29 cellular contexts compared by ENCODE assay signal in the genomic region with DNA sequence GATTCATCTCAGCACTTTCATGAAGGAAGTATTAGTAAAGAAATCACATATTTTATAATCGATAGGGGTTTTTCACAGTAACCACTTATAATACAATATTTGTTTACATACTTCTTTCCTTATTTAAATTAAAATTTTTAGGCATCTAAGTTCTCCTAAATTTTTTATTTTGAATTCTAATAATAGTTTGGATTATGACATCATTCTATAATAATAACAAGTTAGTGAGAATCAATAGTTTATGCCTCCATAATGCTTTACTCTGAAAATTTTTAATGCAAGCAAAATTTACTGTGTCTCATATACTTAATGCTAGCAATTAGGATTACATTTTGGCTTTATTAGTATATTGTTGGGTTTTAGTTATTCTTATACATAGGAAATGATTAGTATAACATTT.
"Had no signal": no experiment of that assay in that cellular context is flagged by ENCODE, and none has a peak within 500 bp of the region (broad histone marks: within the 10 kb centered on the region; RNA-seq: fewer than 3 reads in every experiment).

No MANE protein-coding gene starts in this region.

- H3K9ac ChIP-seq: neural progenitor cell, parathyroid adenoma had no signal

- H3K36me3 ChIP-seq: neural progenitor cell, ovary, spleen, thyroid gland, tibial nerve, vagina had no signal

- H3K27me3 ChIP-seq: neural progenitor cell, ovary, spleen, stomach, thyroid gland, tibial nerve, upper lobe of left lung, vagina had no signal

- H3K27me3 Mint-ChIP-seq: progenitor cell of endocrine pancreas; stimulated activated naive B cell treated with anti-CD40 and anti-IgM and Interleukin-4, amounts not matched to agents 10 μg/mL and 1 μg/mL and 100 μg/mL, for 72 hours; stimulated activated naive CD8-positive, alpha-beta T cell treated with anti-CD3 and anti-CD28 coated beads, Interleukin-15, Interleukin-2, amounts not matched to agents 100 ng/mL and 50 ng/mL, for 24 hours had no signal

- H3K9me3 Mint-ChIP-seq: nephron, neural progenitor cell had no signal

- H3K4me3 ChIP-seq: neural progenitor cell, ovary, psoas muscle, skin epidermis, smooth muscle cell, spleen, stomach, thoracic aorta, thyroid gland, tibial nerve, upper lobe of left lung, vagina had no signal

- H3K4me2 ChIP-seq: neural progenitor cell, smooth muscle cell had no signal

- H3K79me2 ChIP-seq: parathyroid adenoma had no signal

- H2AFZ ChIP-seq: neural progenitor cell, parathyroid adenoma had no signal

- H3K4me3 Mint-ChIP-seq: natural killer cell; nephron; neural progenitor cell; stimulated activated effector memory CD8-positive, alpha-beta T cell treated with anti-CD3 and anti-CD28 coated beads, Interleukin-12 subunit alpha, Interleukin-12 subunit beta, amount 100 ng/mL, for 72 hours; stimulated activated naive B cell treated with anti-CD40 and anti-IgM and Interleukin-4, amounts not matched to agents 10 μg/mL and 1 μg/mL and 100 μg/mL, for 72 hours; stimulated activated naive CD8-positive, alpha-beta T cell treated with anti-CD3 and anti-CD28 coated beads, Interleukin-15, Interleukin-2, amounts not matched to agents 100 ng/mL and 50 ng/mL, for 24 hours had no signal

- ATAC-seq: natural killer cell; psoas muscle; right cardiac atrium; sciatic nerve; stimulated activated effector memory CD8-positive, alpha-beta T cell treated with anti-CD3 and anti-CD28 coated beads, Interleukin-12 subunit alpha, Interleukin-12 subunit beta, amount 100 ng/mL, for 72 hours; stimulated activated naive B cell treated with anti-CD40 and anti-IgM and Interleukin-4, amounts not matched to agents 10 μg/mL and 1 μg/mL and 100 μg/mL, for 72 hours had no signal

- H3K4me1 ChIP-seq: neural progenitor cell, parathyroid adenoma, psoas muscle, spleen, stomach, thyroid gland, tibial nerve, upper lobe of left lung, vagina had no signal

- H3K27ac ChIP-seq: neural progenitor cell, ovary, parathyroid adenoma, psoas muscle, skin epidermis, spleen, stomach, thoracic aorta, thyroid gland, tibial nerve, upper lobe of left lung, vagina had no signal

- H3K27ac Mint-ChIP-seq: natural killer cell; nephron; neural progenitor cell; progenitor cell of endocrine pancreas; stimulated activated effector memory CD8-positive, alpha-beta T cell treated with anti-CD3 and anti-CD28 coated beads, Interleukin-12 subunit alpha, Interleukin-12 subunit beta, amount 100 ng/mL, for 72 hours; stimulated activated naive B cell treated with anti-CD40 and anti-IgM and Interleukin-4, amounts not matched to agents 10 μg/mL and 1 μg/mL and 100 μg/mL, for 72 hours; stimulated activated naive CD8-positive, alpha-beta T cell treated with anti-CD3 and anti-CD28 coated beads, Interleukin-15, Interleukin-2, amounts not matched to agents 100 ng/mL and 50 ng/mL, for 24 hours had no signal

- H3K4me1 Mint-ChIP-seq: natural killer cell; stimulated activated effector memory CD8-positive, alpha-beta T cell treated with anti-CD3 and anti-CD28 coated beads, Interleukin-12 subunit alpha, Interleukin-12 subunit beta, amount 100 ng/mL, for 72 hours; stimulated activated naive B cell treated with anti-CD40 and anti-IgM and Interleukin-4, amounts not matched to agents 10 μg/mL and 1 μg/mL and 100 μg/mL, for 72 hours had no signal

- H3K9me3 ChIP-seq: ovary, psoas muscle, stomach, thoracic aorta, thyroid gland, tibial nerve, upper lobe of left lung, vagina had no signal

- H3K36me3 Mint-ChIP-seq: natural killer cell; neural progenitor cell; stimulated activated effector memory CD8-positive, alpha-beta T cell treated with anti-CD3 and anti-CD28 coated beads, Interleukin-12 subunit alpha, Interleukin-12 subunit beta, amount 100 ng/mL, for 72 hours; stimulated activated naive B cell treated with anti-CD40 and anti-IgM and Interleukin-4, amounts not matched to agents 10 μg/mL and 1 μg/mL and 100 μg/mL, for 72 hours had no signal

- FAIRE-seq: urothelium cell line had no signal

- DNase-seq: natural killer cell; occipital lobe; ovary; posterior cingulate gyrus; psoas muscle; right cardiac atrium; spleen; stimulated activated CD4-positive, alpha-beta T cell treated with anti-CD3 and anti-CD28 coated beads, Interleukin-12 subunit alpha, Interleukin-12 subunit beta, amount 100 ng/mL, for 4 hours; stimulated activated CD4-positive, alpha-beta T cell treated with anti-CD3 and anti-CD28 coated beads, Interleukin-1b, Interleukin-23, amount 100 ng/mL, for 48 hours; stimulated activated CD4-positive, alpha-beta T cell treated with anti-CD3 and anti-CD28 coated beads, Interleukin-4, amount 100 ng/mL, for 24 hours; stimulated activated naive B cell treated with anti-CD40 and anti-IgM and Interleukin-4, amounts not matched to agents 10 μg/mL and 1 μg/mL and 100 μg/mL, for 72 hours; stimulated activated naive CD4-positive, alpha-beta T cell treated with Interleukin-2 at 50 U/mL for 16 hours; stomach; thyroid gland; trophoblast cell; upper lobe of left lung had no signal
